13 cellular contexts compared by ENCODE assay signal in genomic region chr19:621191-621590, GRCh38. TPM values are rescaled to one million over a fixed set of nuclear protein-coding genes. Genes with fewer than 3 reads are reported as not detected.
"Had no signal": no experiment of that assay in that cellular context is flagged by ENCODE, and none has a peak within 500 bp of the region (broad histone marks: within the 10 kb centered on the region; RNA-seq: fewer than 3 reads in every experiment).

No MANE protein-coding gene starts in this region.

RNA-seq across cellular contexts. Expression of gene FGF22, which starts 18.5 kb away (rescaled TPM):
- total RNA-seq: activated naive CD4-positive, alpha-beta T cell treated with anti-CD3 and anti-CD28 coated beads for 36 hours; activated naive CD4-positive, alpha-beta T cell treated with anti-CD3 and anti-CD28 coated beads, Interleukin-2, amount 50 U/mL, for 72 hours; activated naive CD8-positive, alpha-beta T cell treated with anti-CD3 and anti-CD28 coated beads for 36 hours; activated T-cell treated with anti-CD3 and anti-CD28 coated beads, Interleukin-2, amount 50 U/mL, for 4 hours; activated T-cell treated with anti-CD3 and anti-CD28 coated beads, Interleukin-2, amount 50 U/mL, for 72 hours; activated T-helper 1 cell treated with anti-CD3 and anti-CD28 coated beads, Interleukin-12 subunit alpha, Interleukin-12 subunit beta, Interleukin-2, Interleukin-4 antibody, amounts not matched to agents 30 ng/mL and 10 ng/mL and 1 ng/mL, durations not matched to agents 14 hours and 24 hours and 36 hours; activated T-helper 2 cell treated with anti-CD3 and anti-CD28 coated beads, Interferon-gamma antibody, Interleukin-2, Interleukin-4, amounts not matched to agents 10 μg/mL and 5 μg/mL and 100 μg/mL, durations not matched to agents 14 hours and 24 hours and 36 hours; ascending aorta; body of pancreas; bronchial epithelial cell; cardiac muscle cell; cardiac septum; cerebellum had no signal

RNA-seq across cellular contexts. Expression of gene HCN2, which starts 31.5 kb away (rescaled TPM):
- total RNA-seq: ascending aorta had no signal
